ENCODE assay signal across 10 cellular contexts in genomic region chr18:49055787-49056186, GRCh38.
DNase-seq lines count a peak whose midpoint lies in the region; ATAC-seq and TF ChIP-seq lines count a peak whose summit lies in the region.
"Had no signal": no experiment of that assay in that cellular context is flagged by ENCODE, and none has a peak within 500 bp of the region (broad histone marks: within the 10 kb centered on the region; RNA-seq: fewer than 3 reads in every experiment).

No MANE protein-coding gene starts in this region.

- 26% methylated on average over 3 of the region's 11 CpGs; no CpG with 5 or more reads in 1 of the 2 experiments for WGBS in IMR-90 (ENCODE audit: extremely low coverage in 2 of 2, insufficient read length in 1 of 2), 2 experiments

- peak overlapping the region; percentile 92; the same call in 2 of the 3 replicates for H2BK15ac ChIP-seq in IMR-90 (ENCODE audit: low read depth, low read length)

- peak; percentile 79 for ATAC-seq in IMR-90 (ENCODE audit: low read depth)
- ATAC-seq in memory B cell (ENCODE audit: low read depth) = peak; percentile 84
- no peak for ATAC-seq in CD4-positive, alpha-beta T cell (ENCODE audit: poor library complexity)
- ATAC-seq: CD8-positive, alpha-beta T cell had no signal

- H3K9me3 Mint-ChIP-seq in activated naive CD4-positive, alpha-beta T cell treated with anti-CD3 and anti-CD28 coated beads, Interleukin-2, amount 10 ng/mL, durations not matched to agents 7 days and 5 days = no peaks in the 10 kb centered on the region
- no peaks in the 10 kb centered on the region for H3K9me3 Mint-ChIP-seq in memory B cell
- no peaks in the 10 kb centered on the region for H3K9me3 Mint-ChIP-seq in CD4-positive, alpha-beta T cell
- H3K9me3 Mint-ChIP-seq: CD8-positive, alpha-beta T cell; nephron had no signal

- peak overlapping the region; percentile 99 for H2BK20ac ChIP-seq in IMR-90 (ENCODE audit: low read depth, low read length)

- peaks cover 37% of the 10 kb centered on the region for H3K4me1 ChIP-seq in IMR-90 (ENCODE audit: control insufficient read depth, insufficient read depth, low read length)
- H3K4me1 ChIP-seq in uterus = no peaks in the 10 kb centered on the region

- H2AK9ac ChIP-seq in IMR-90 (replicated peaks; ENCODE audit: low read depth, low read length, poor library complexity) = peak overlapping the region; percentile 88

- no TSS peak for BruUV-seq in IMR-90 (replicated peaks; lab: Mats Ljungman, UMichigan)

- H3K18ac ChIP-seq in IMR-90 (ENCODE audit: low read depth, low read length) = peak overlapping the region; percentile 88

- H3K36me3 ChIP-seq in IMR-90 (ENCODE audit: control insufficient read depth, insufficient read depth, low read length) (no peaks in the 10 kb centered on the region), uterus (no peaks in the 10 kb centered on the region), H7 (replicated peaks; ENCODE audit: control insufficient read depth, insufficient read depth, low read length) (no peaks in the 10 kb centered on the region)

- dilution Hi-C loops in IMR-90 (cut with HindIII; ENCODE audit: low sequenced_read_pairs, unreplicated experiment) = no loop called here

- peak; percentile 18 for DNase-seq in activated T-cell treated with anti-CD3 and anti-CD28 coated beads for 24 hours (ENCODE audit: low read depth)
- no peak for DNase-seq in activated T-cell treated with anti-CD3 and anti-CD28 coated beads, Interleukin-2, amount 50 U/mL, for 1 hour
- peak; percentile 94 for DNase-seq in IMR-90
- DNase-seq in activated naive CD4-positive, alpha-beta T cell treated with anti-CD3 and anti-CD28 coated beads, Interleukin-2, amount 10 ng/mL, durations not matched to agents 7 days and 5 days = peak; percentile 36
- no peak for DNase-seq in memory B cell (ENCODE audit: low spot score in 2 of 2)
- peak; percentile 34 to 41 for DNase-seq in uterus
- DNase-seq in H7 = no peak
- DNase-seq in CD4-positive, alpha-beta T cell = no peak

- H3K56ac ChIP-seq in IMR-90 (ENCODE audit: extremely low read depth, insufficient read depth, low read length) = peak overlapping the region; percentile 76

- TF ChIP-seq RAD21 in IMR-90 (IDR thresholded peaks at IDR 0.05; ENCODE audit: low read length) = peak; percentile 25; the same call in 1 of the 2 replicates

- intact Hi-C loops in IMR-90 (cut with micrococcal nuclease) (no loop called here), uterus (cut with DNase I; ENCODE audit: low total_unique reads) (no loop called here)
- intact Hi-C loops in CD4-positive, alpha-beta T cell (cut with DNase I, micrococcal nuclease) = no loop called here

- H3K4me3 ChIP-seq in IMR-90 (ENCODE audit: insufficient read depth, low read depth, low read length) (no peak overlapping the region; the same call in 1 of the 2 replicates), uterus (no peak overlapping the region), H7 (ENCODE audit: insufficient read depth, low read depth, low read length) (no peak overlapping the region)

- peak overlapping the region; percentile 97 for H3K14ac ChIP-seq in IMR-90 (replicated peaks; ENCODE audit: low read depth, low read length)

- H3K9ac ChIP-seq in IMR-90 (ENCODE audit: low read depth, low read length) = peak overlapping the region; percentile 46

- no peak overlapping the region for H3K27ac Mint-ChIP-seq in activated naive CD4-positive, alpha-beta T cell treated with anti-CD3 and anti-CD28 coated beads, Interleukin-2, amount 10 ng/mL, durations not matched to agents 7 days and 5 days
- H3K27ac Mint-ChIP-seq in memory B cell = peak overlapping the region; percentile 56
- H3K27ac Mint-ChIP-seq in CD4-positive, alpha-beta T cell = no peak overlapping the region
- H3K27ac Mint-ChIP-seq: nephron had no signal

- peak overlapping the region; percentile 77 to 85 for H4K8ac ChIP-seq in IMR-90 (ENCODE audit: low read depth in 2 of 2, low read length in 2 of 2)

- H2AK5ac ChIP-seq in IMR-90 (ENCODE audit: low read depth, low read length) = peak overlapping the region; percentile 82

- peak overlapping the region; percentile 96 for H4K5ac ChIP-seq in IMR-90 (ENCODE audit: low read depth, low read length)

- no peaks in the 10 kb centered on the region for H4K20me1 ChIP-seq in IMR-90 (ENCODE audit: insufficient read depth, low read length)

- no peaks in the 10 kb centered on the region for H3K27me3 Mint-ChIP-seq in activated naive CD4-positive, alpha-beta T cell treated with anti-CD3 and anti-CD28 coated beads, Interleukin-2, amount 10 ng/mL, durations not matched to agents 7 days and 5 days
- H3K27me3 Mint-ChIP-seq in memory B cell = no peaks in the 10 kb centered on the region
- no peaks in the 10 kb centered on the region for H3K27me3 Mint-ChIP-seq in CD4-positive, alpha-beta T cell

- no peak overlapping the region for H3K4me3 Mint-ChIP-seq in activated naive CD4-positive, alpha-beta T cell treated with anti-CD3 and anti-CD28 coated beads, Interleukin-2, amount 10 ng/mL, durations not matched to agents 7 days and 5 days
- no peak overlapping the region for H3K4me3 Mint-ChIP-seq in memory B cell
- no peak overlapping the region for H3K4me3 Mint-ChIP-seq in CD4-positive, alpha-beta T cell
- H3K4me3 Mint-ChIP-seq: CD8-positive, alpha-beta T cell; nephron had no signal

- peak overlapping the region; percentile 14 for H3K4me2 ChIP-seq in IMR-90 (ENCODE audit: low read depth, low read length)

- H3K27ac ChIP-seq in IMR-90 (ENCODE audit: insufficient read depth, low read length) (peak overlapping the region; percentile 85), uterus (no peak overlapping the region)
- H3K27ac ChIP-seq in CD4-positive, alpha-beta T cell (ENCODE audit: low read depth, low read length) = no peak overlapping the region

- POLR2A ChIA-PET in IMR-90 (lab: Charles Lee; ENCODE audit: unreplicated experiment) = interaction anchor here (0.6 kb wide), 1 partner anchor 24 kb away, joined by 5 read pairs; no protein-coding TSS in a partner anchor
- POLR2A ChIA-PET in CD4-positive, alpha-beta T cell (lab: Charles Lee) = no interaction called here

- peak overlapping the region; percentile 97 for H3K4ac ChIP-seq in IMR-90 (ENCODE audit: low read depth, low read length)

- H3K9me1 ChIP-seq in IMR-90 (ENCODE audit: insufficient read depth, low read length) = peaks cover 31% of the 10 kb centered on the region

- peaks cover 10 to 26% of the 10 kb centered on the region in 2 experiments; a peak in 3 of 4 replicates for H3K79me1 ChIP-seq in IMR-90 (ENCODE audit: low read depth in 1 of 2, low read length in 2 of 2)

- TF ChIP-seq CTCF in IMR-90 (conservative IDR thresholded peaks at IDR 0.05; ENCODE audit: low read depth, low read length) (0 out of 2 replicates have a peak, but pooled peaks have one; percentile 9), uterus (IDR thresholded peaks at IDR 0.05) (no peak)
- no peak for TF ChIP-seq CTCF in CD4-positive, alpha-beta T cell (IDR thresholded peaks at IDR 0.05)

- peak overlapping the region; percentile 77 for H2BK5ac ChIP-seq in IMR-90 (ENCODE audit: low read depth, low read length, poor library complexity, severe bottlenecking)

- peaks cover 30% of the 10 kb centered on the region for H3K4me1 Mint-ChIP-seq in activated naive CD4-positive, alpha-beta T cell treated with anti-CD3 and anti-CD28 coated beads, Interleukin-2, amount 10 ng/mL, durations not matched to agents 7 days and 5 days
- H3K4me1 Mint-ChIP-seq in memory B cell = peaks cover 21% of the 10 kb centered on the region
- peaks cover 37% of the 10 kb centered on the region for H3K4me1 Mint-ChIP-seq in CD4-positive, alpha-beta T cell (ENCODE audit: low read depth)

- peak overlapping the region; percentile 97 for H4K91ac ChIP-seq in IMR-90 (ENCODE audit: insufficient read depth, low read depth, low read length)

- peak overlapping the region; percentile 52 for H2AFZ ChIP-seq in IMR-90 (replicated peaks; ENCODE audit: low read length, poor library complexity)

- H3K36me3 Mint-ChIP-seq in activated naive CD4-positive, alpha-beta T cell treated with anti-CD3 and anti-CD28 coated beads, Interleukin-2, amount 10 ng/mL, durations not matched to agents 7 days and 5 days = peaks cover 9% of the 10 kb centered on the region
- peaks cover 10% of the 10 kb centered on the region for H3K36me3 Mint-ChIP-seq in memory B cell
- H3K36me3 Mint-ChIP-seq in CD4-positive, alpha-beta T cell (ENCODE audit: low read depth) = no peaks in the 10 kb centered on the region

- CTCF ChIA-PET in IMR-90 (lab: Yijun Ruan, JAX) = interaction anchor here (1.0 to 1.1 kb wide), 2 partner anchors 14 to 109 kb away, joined by 3 read pairs; no protein-coding TSS in a partner anchor
- CTCF ChIA-PET in activated naive CD4-positive, alpha-beta T cell treated with anti-CD3 and anti-CD28 coated beads, Interleukin-2, amount 10 ng/mL, durations not matched to agents 7 days and 5 days (lab: Charles Lee) = no interaction called here
- CTCF ChIA-PET in CD4-positive, alpha-beta T cell (lab: Charles Lee) = no interaction called here

- peak overlapping the region; percentile 98 for H3K23ac ChIP-seq in IMR-90 (ENCODE audit: low read depth, low read length)

- in situ Hi-C loops in IMR-90 (cut with MboI; ENCODE audit: low sequenced_read_pairs) = no loop called here

- TF ChIP-seq POLR2A in IMR-90 (IDR thresholded peaks at IDR 0.05; ENCODE audit: low read depth, low read length) = peak; percentile 81
- TF ChIP-seq POLR2A in uterus (IDR thresholded peaks at IDR 0.05) = no peak

- H3K9me3 ChIP-seq in IMR-90 (ENCODE audit: control insufficient read depth, insufficient read depth, low read length) (no peaks in the 10 kb centered on the region), uterus (no peaks in the 10 kb centered on the region)
- no peaks in the 10 kb centered on the region for H3K9me3 ChIP-seq in CD4-positive, alpha-beta T cell (ENCODE audit: control insufficient read depth, low read length)

- H3K27me3 ChIP-seq in IMR-90 (ENCODE audit: control insufficient read depth, insufficient read depth, low read length) (no peaks in the 10 kb centered on the region), uterus (no peaks in the 10 kb centered on the region), H7 (ENCODE audit: control insufficient read depth, insufficient read depth, low read length) (no peaks in the 10 kb centered on the region)
- no peaks in the 10 kb centered on the region for H3K27me3 ChIP-seq in CD4-positive, alpha-beta T cell (ENCODE audit: control insufficient read depth, insufficient read depth, low read length)

- peak overlapping the region; percentile 94 for H2BK120ac ChIP-seq in IMR-90 (ENCODE audit: low read depth, low read length)

TF ChIP-seq in IMR-90, 13 proteins besides CTCF, POLR2A, EP300 and RAD21 (continues in another document):
- TF ChIP-seq MAFK (IDR thresholded peaks at IDR 0.05; ENCODE audit: low read depth, low read length) = no peak
- TF ChIP-seq FOS (IDR thresholded peaks at IDR 0.05; ENCODE audit: low read depth, low read length) = peak; percentile 84
- TF ChIP-seq MAZ (IDR thresholded peaks at IDR 0.05; ENCODE audit: borderline replicate concordance, low read depth, low read length) = peak; percentile 44; the same call in 1 of the 2 replicates
- TF ChIP-seq NFE2L2 (IDR thresholded peaks at IDR 0.05; ENCODE audit: low read depth, low read length) = 0 out of 2 replicates have a peak, but pooled peaks have one; percentile 23

Comparison
In these comparisons a context has a peak if more than half of its experiments do, and no peak if none do; other contexts are left out.
1. DNase-seq: peak in activated T-cell treated with anti-CD3 and anti-CD28 coated beads for 24 hours (single experiment), IMR-90 (single experiment), activated naive CD4-positive, alpha-beta T cell treated with anti-CD3 and anti-CD28 coated beads, Interleukin-2, amount 10 ng/mL, durations not matched to agents 7 days and 5 days (single experiment) and uterus (2 of 2); none in activated T-cell treated with anti-CD3 and anti-CD28 coated beads, Interleukin-2, amount 50 U/mL, for 1 hour (single experiment), memory B cell (0 of 2), H7 (single experiment) and CD4-positive, alpha-beta T cell (0 of 10).